17 cellular contexts compared by ENCODE assay signal in the genomic region with DNA sequence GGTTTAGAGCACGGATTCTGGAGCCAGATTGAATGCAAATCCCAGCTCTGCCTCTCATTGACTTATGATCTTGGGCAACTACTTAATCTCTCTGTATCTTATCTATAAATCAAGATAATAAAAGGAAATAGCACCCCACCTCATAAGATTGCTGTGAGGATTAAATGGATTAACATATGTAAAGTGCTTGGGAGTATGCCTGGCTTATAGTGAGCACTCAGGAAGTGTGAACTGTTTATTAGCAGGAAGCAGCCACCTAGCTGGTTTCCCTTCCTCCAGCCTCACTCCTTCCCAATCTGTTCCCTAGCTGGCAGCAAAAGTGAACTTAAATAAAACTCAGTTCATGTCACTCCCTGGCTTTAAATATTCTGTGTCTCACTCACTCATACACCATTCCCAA.
DNase-seq lines count a peak whose midpoint lies in the region; ATAC-seq and TF ChIP-seq lines count a peak whose summit lies in the region.
"Had no signal": no experiment of that assay in that cellular context is flagged by ENCODE, and none has a peak within 500 bp of the region (broad histone marks: within the 10 kb centered on the region; RNA-seq: fewer than 3 reads in every experiment).

No MANE protein-coding gene starts in this region.

- BruUV-seq in A673 (replicated peaks; lab: Mats Ljungman, UMichigan): no TSS peak

- H3K4me3 ChIP-seq in A673 (ENCODE audit: low read depth, low read length, poor library complexity, severe bottlenecking): no peak overlapping the region
- H3K4me3 ChIP-seq: BLaER1 treated with 17β-estradiol and CSF1 and Interleukin-3, amounts not matched to agents 10 nM and 100 nM; GM12878; GM23338; K562 had no signal

- H3K27ac ChIP-seq in A673 (ENCODE audit: low read depth, low read length, poor library complexity, severe bottlenecking): no peak overlapping the region
- H3K27ac ChIP-seq: BLaER1 treated with 17β-estradiol and CSF1 and Interleukin-3, amounts not matched to agents 10 nM and 100 nM had no signal

- no peak for ATAC-seq in left cardiac atrium
- ATAC-seq: GM12878, GM23338, K562 had no signal

- POLR2A ChIA-PET in A673 (lab: Charles Lee; ENCODE audit: low non-redundant PET): no interaction called here

- H3K36me3 ChIP-seq in A673 (ENCODE audit: insufficient read depth, low read length, poor library complexity, severe bottlenecking): no peaks in the 10 kb centered on the region
- H3K36me3 ChIP-seq: BLaER1 treated with 17β-estradiol and CSF1 and Interleukin-3, amounts not matched to agents 10 nM and 100 nM had no signal

- no peaks in the 10 kb centered on the region for H3K27me3 ChIP-seq in A673 (replicated peaks; ENCODE audit: insufficient read depth, low read depth, low read length, poor library complexity)
- H3K27me3 ChIP-seq: BLaER1 treated with 17β-estradiol and CSF1 and Interleukin-3, amounts not matched to agents 10 nM and 100 nM had no signal

- TF ChIP-seq CTCF in A673 (conservative IDR thresholded peaks at IDR 0.05; ENCODE audit: low read depth, low read length): no peak

- intact Hi-C loops in A673 (cut with micrococcal nuclease; ENCODE audit: unreplicated experiment) (no loop called here), left cardiac atrium (cut with DNase I) (no loop called here)

- no peaks in the 10 kb centered on the region for H3K9me3 ChIP-seq in A673 (ENCODE audit: low read depth, low read length, poor library complexity, severe bottlenecking)
- H3K9me3 ChIP-seq: BLaER1 treated with 17β-estradiol and CSF1 and Interleukin-3, amounts not matched to agents 10 nM and 100 nM had no signal

- H3K4me1 ChIP-seq in A673 (ENCODE audit: insufficient read depth, low read length, poor library complexity, severe bottlenecking): peaks cover 22% of the 10 kb centered on the region

- in situ Hi-C loops in G401 (cut with HindIII; ENCODE audit: low sequenced_read_pairs): no loop called here

- peak; percentile 81 for DNase-seq in A673 (ENCODE audit: low spot score)
- peak; percentile 23 to 65 for DNase-seq in Kasumi-1 (lab: John Stamatoyannopoulos, UW)
- peak; percentile 17 for DNase-seq in UCSD-AML1 (lab: John Stamatoyannopoulos, UW; ENCODE audit: unreplicated experiment)
- DNase-seq in iPS-NIHi7 (ENCODE audit: extremely low spot score): peak; percentile 16
- DNase-seq in hippocampal formation (lab: John Stamatoyannopoulos, UW): no peak
- DNase-seq in left cardiac atrium: no peak
- no peak for DNase-seq in G401 (ENCODE audit: low spot score)
- DNase-seq: 8988T; ACHN; Calu3; CD4-positive, alpha-beta T cell; DND-41; H7 had no signal

- CTCF ChIA-PET in A673 (lab: Charles Lee): no interaction called here

Comparison
In these comparisons a context has a peak if more than half of its experiments do, and no peak if none do; other contexts are left out.
1. DNase-seq: peak in A673 (single experiment), Kasumi-1 (2 of 2), UCSD-AML1 (single experiment) and iPS-NIHi7 (single experiment); none in hippocampal formation (0 of 2), left cardiac atrium (single experiment) and G401 (single experiment).